ENCODE assay signal across 17 cellular contexts in the genomic region with DNA sequence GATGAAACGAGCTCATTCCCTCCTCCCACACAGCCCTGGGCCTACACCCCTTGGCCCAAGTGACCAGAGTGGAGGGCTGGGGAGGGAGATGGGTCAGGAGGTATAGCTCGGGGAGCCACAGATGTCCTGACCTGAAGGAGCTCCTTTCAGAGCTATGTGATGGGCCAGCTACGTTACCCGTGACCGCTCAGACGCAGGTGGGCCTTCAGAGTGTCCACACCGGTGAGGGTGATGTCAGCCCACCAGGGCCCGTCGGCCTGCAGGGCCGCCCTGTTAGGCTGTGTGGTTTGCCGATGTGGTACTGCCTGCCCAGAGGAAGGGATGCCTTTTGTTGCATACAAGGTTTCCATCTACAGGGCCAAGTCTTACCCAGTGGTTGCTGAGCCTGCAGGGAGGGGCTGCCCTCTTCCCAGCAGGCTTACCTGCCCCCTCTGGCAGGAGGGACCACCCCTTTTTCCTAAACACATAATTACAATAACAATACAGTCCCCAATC. TPM values are rescaled to one million over a fixed set of nuclear protein-coding genes. Genes with fewer than 3 reads are reported as not detected.
DNase-seq lines count a peak whose midpoint lies in the region; ATAC-seq and TF ChIP-seq lines count a peak whose summit lies in the region.
"Had no signal": no experiment of that assay in that cellular context is flagged by ENCODE, and none has a peak within 500 bp of the region (broad histone marks: within the 10 kb centered on the region; RNA-seq: fewer than 3 reads in every experiment).

No MANE protein-coding gene starts in this region.

- no TSS peak for BruUV-seq in IMR-90 (replicated peaks; lab: Mats Ljungman, UMichigan)

- peak overlapping the region; percentile 17 for H2AK9ac ChIP-seq in IMR-90 (replicated peaks; ENCODE audit: low read depth, low read length, poor library complexity)

- H2AK5ac ChIP-seq in IMR-90 (ENCODE audit: low read depth, low read length) (no peak overlapping the region), neuronal stem cell (ENCODE audit: low read depth, low read length) (peak overlapping the region; percentile 95)

- no peaks in the 10 kb centered on the region for H3K9me3 Mint-ChIP-seq in activated naive CD8-positive, alpha-beta T cell treated with anti-CD3 and anti-CD28 coated beads, Interleukin-2, amount 50 U/mL, for 24 hours
- no peaks in the 10 kb centered on the region for H3K9me3 Mint-ChIP-seq in stimulated activated memory B cell treated with anti-CD40 and anti-IgM and Interleukin-4, amounts not matched to agents 10 μg/mL and 1 μg/mL and 100 μg/mL, for 72 hours
- H3K9me3 Mint-ChIP-seq: CD4-positive, CD25-positive, alpha-beta regulatory T cell; HFFc6 had no signal

- no peak overlapping the region for H3K4me3 Mint-ChIP-seq in activated naive CD8-positive, alpha-beta T cell treated with anti-CD3 and anti-CD28 coated beads, Interleukin-2, amount 50 U/mL, for 24 hours
- no peak overlapping the region for H3K4me3 Mint-ChIP-seq in stimulated activated memory B cell treated with anti-CD40 and anti-IgM and Interleukin-4, amounts not matched to agents 10 μg/mL and 1 μg/mL and 100 μg/mL, for 72 hours
- H3K4me3 Mint-ChIP-seq: HFFc6 had no signal

- in situ Hi-C loops in IMR-90 (cut with MboI; ENCODE audit: low sequenced_read_pairs) = no loop called here

- H3K23ac ChIP-seq in IMR-90 (ENCODE audit: low read depth, low read length) (no peak overlapping the region), neuronal stem cell (ENCODE audit: low read depth, low read length, poor library complexity) (peak overlapping the region; percentile 77)

- H3K9ac ChIP-seq in IMR-90 (ENCODE audit: low read depth, low read length) = no peak overlapping the region
- no peak overlapping the region for H3K9ac ChIP-seq in neuronal stem cell (ENCODE audit: low read depth, low read length, poor library complexity)

- H3K4me1 Mint-ChIP-seq in activated naive CD8-positive, alpha-beta T cell treated with anti-CD3 and anti-CD28 coated beads, Interleukin-2, amount 50 U/mL, for 24 hours = peaks cover 54% of the 10 kb centered on the region
- H3K4me1 Mint-ChIP-seq in stimulated activated memory B cell treated with anti-CD40 and anti-IgM and Interleukin-4, amounts not matched to agents 10 μg/mL and 1 μg/mL and 100 μg/mL, for 72 hours = peaks cover 24% of the 10 kb centered on the region

- peaks cover 15% of the 10 kb centered on the region for H3K9me1 ChIP-seq in IMR-90 (ENCODE audit: insufficient read depth, low read length)

- intact Hi-C loops in IMR-90 (cut with micrococcal nuclease) = no loop called here

- H3K4me2 ChIP-seq in IMR-90 (ENCODE audit: low read depth, low read length) (no peak overlapping the region), neuronal stem cell (ENCODE audit: insufficient read depth, low read length, poor library complexity, severe bottlenecking) (no peak overlapping the region)

- H3K27me3 ChIP-seq in IMR-90 (ENCODE audit: control insufficient read depth, insufficient read depth, low read length) (no peaks in the 10 kb centered on the region), neuronal stem cell (ENCODE audit: control insufficient read depth in 3 of 3, insufficient read depth in 3 of 3, low read depth in 1 of 3, low read length in 3 of 3) (no peaks in the 10 kb centered on the region)
- H3K27me3 ChIP-seq: Peyer's patch had no signal

- H3K36me3 ChIP-seq in IMR-90 (ENCODE audit: control insufficient read depth, insufficient read depth, low read length) (no peaks in the 10 kb centered on the region), neuronal stem cell (replicated peaks in 1 of 2; ENCODE audit: control insufficient read depth in 2 of 2, insufficient read depth in 2 of 2, low read length in 2 of 2) (no peaks in the 10 kb centered on the region)
- H3K36me3 ChIP-seq: Peyer's patch had no signal

- TF ChIP-seq POLR2A in IMR-90 (IDR thresholded peaks at IDR 0.05; ENCODE audit: low read depth, low read length) = no peak

- no peak for TF ChIP-seq RAD21 in IMR-90 (IDR thresholded peaks at IDR 0.05; ENCODE audit: low read length)

- H3K27ac ChIP-seq in IMR-90 (ENCODE audit: insufficient read depth, low read length) (no peak overlapping the region), neuronal stem cell (replicated peaks; ENCODE audit: low read length) (no peak overlapping the region)
- H3K27ac ChIP-seq: Peyer's patch had no signal

- H4K91ac ChIP-seq in IMR-90 (ENCODE audit: insufficient read depth, low read depth, low read length) (no peak overlapping the region), neuronal stem cell (ENCODE audit: low read depth, low read length, poor library complexity) (peak overlapping the region; percentile 86)

- H3K79me1 ChIP-seq in IMR-90 (ENCODE audit: low read depth in 1 of 2, low read length in 2 of 2) (peaks cover 0 to 3% of the 10 kb centered on the region in 2 experiments; a peak in 1 of 4 replicates), neuronal stem cell (ENCODE audit: low read depth, low read length) (no peaks in the 10 kb centered on the region)

- TF ChIP-seq CTCF in IMR-90 (conservative IDR thresholded peaks at IDR 0.05; ENCODE audit: low read depth, low read length) = no peak

- no peak overlapping the region for H4K5ac ChIP-seq in IMR-90 (ENCODE audit: low read depth, low read length)

- H3K56ac ChIP-seq in IMR-90 (ENCODE audit: extremely low read depth, insufficient read depth, low read length) = no peak overlapping the region

- H2BK120ac ChIP-seq in IMR-90 (ENCODE audit: low read depth, low read length) = peak overlapping the region; percentile 25; the same call in 1 of the 2 replicates
- H2BK120ac ChIP-seq in neuronal stem cell (ENCODE audit: low read depth, low read length) = no peak overlapping the region

- DNase-seq in IMR-90 = no peak
- no peak for DNase-seq in activated naive CD8-positive, alpha-beta T cell treated with anti-CD3 and anti-CD28 coated beads, Interleukin-2, amount 50 U/mL, for 24 hours
- no peak for DNase-seq in neuronal stem cell (ENCODE audit: low spot score)
- no peak for DNase-seq in C1 segment of cervical spinal cord (lab: John Stamatoyannopoulos, UW)
- no peak for DNase-seq in activated CD4-positive, alpha-beta T cell treated with anti-CD3 and anti-CD28 coated beads for 48 hours
- DNase-seq in SW 1271 (lab: John Stamatoyannopoulos, UW) = no peak
- DNase-seq: CD4-positive, CD25-positive, alpha-beta regulatory T cell; EL; HFFc6; KG1; NCI-H1436; NCI-H2029 treated with DMSO at 0.1 percent for 48 hours; NCI-H2171 treated with DMSO at 0.1 percent for 48 hours; NCI-H774 had no signal

- H3K18ac ChIP-seq in IMR-90 (ENCODE audit: low read depth, low read length) (no peak overlapping the region), neuronal stem cell (ENCODE audit: low read length) (peak overlapping the region; percentile 80)

- no peaks in the 10 kb centered on the region for H3K36me3 Mint-ChIP-seq in activated naive CD8-positive, alpha-beta T cell treated with anti-CD3 and anti-CD28 coated beads, Interleukin-2, amount 50 U/mL, for 24 hours (ENCODE audit: low read depth)
- H3K36me3 Mint-ChIP-seq in stimulated activated memory B cell treated with anti-CD40 and anti-IgM and Interleukin-4, amounts not matched to agents 10 μg/mL and 1 μg/mL and 100 μg/mL, for 72 hours = no peaks in the 10 kb centered on the region

- H4K8ac ChIP-seq in IMR-90 (ENCODE audit: low read depth in 2 of 2, low read length in 2 of 2) (no peak overlapping the region), neuronal stem cell (ENCODE audit: low read depth, low read length) (no peak overlapping the region)

- H4K20me1 ChIP-seq in IMR-90 (ENCODE audit: insufficient read depth, low read length) = no peaks in the 10 kb centered on the region

- no peak overlapping the region for H3K4me3 ChIP-seq in IMR-90 (ENCODE audit: insufficient read depth, low read depth, low read length)
- H3K4me3 ChIP-seq in neuronal stem cell (ENCODE audit: low read length in 2 of 2) = no peak overlapping the region
- H3K4me3 ChIP-seq: Peyer's patch had no signal

- 97% methylated on average over 6 of the region's 11 CpGs; no CpG with 5 or more reads in 1 of the 2 experiments for WGBS in IMR-90 (ENCODE audit: extremely low coverage in 2 of 2, insufficient read length in 1 of 2), 2 experiments
- WGBS in neuronal stem cell (ENCODE audit: extremely low coverage in 2 of 2, insufficient read length in 2 of 2, insufficient replicate concordance in 1 of 2), 2 donors = no CpG with 5 or more reads among the region's 11 CpGs

- no peak for ATAC-seq in IMR-90 (ENCODE audit: low read depth)
- ATAC-seq in activated naive CD8-positive, alpha-beta T cell treated with anti-CD3 and anti-CD28 coated beads, Interleukin-2, amount 50 U/mL, for 24 hours = no peak
- ATAC-seq in stimulated activated memory B cell treated with anti-CD40 and anti-IgM and Interleukin-4, amounts not matched to agents 10 μg/mL and 1 μg/mL and 100 μg/mL, for 72 hours = no peak
- ATAC-seq: Right ventricle myocardium inferior had no signal

- H3K4ac ChIP-seq in IMR-90 (ENCODE audit: low read depth, low read length) (no peak overlapping the region), neuronal stem cell (ENCODE audit: low read length) (no peak overlapping the region)

- CTCF ChIA-PET in IMR-90 (lab: Yijun Ruan, JAX) = no interaction called here

- no peak overlapping the region for H3K14ac ChIP-seq in IMR-90 (replicated peaks; ENCODE audit: low read depth, low read length)
- no peak overlapping the region for H3K14ac ChIP-seq in neuronal stem cell (ENCODE audit: low read length)

- H2BK20ac ChIP-seq in IMR-90 (ENCODE audit: low read depth, low read length) = no peak overlapping the region

- H3K4me1 ChIP-seq in IMR-90 (ENCODE audit: control insufficient read depth, insufficient read depth, low read length) (peaks cover 14% of the 10 kb centered on the region), neuronal stem cell (ENCODE audit: control insufficient read depth in 2 of 2, insufficient read depth in 1 of 2, low read depth in 1 of 2, low read length in 2 of 2) (peaks cover 0 to 9% of the 10 kb centered on the region in 2 donors)

- POLR2A ChIA-PET in IMR-90 (lab: Charles Lee; ENCODE audit: unreplicated experiment) = no interaction called here

- H2BK5ac ChIP-seq in IMR-90 (ENCODE audit: low read depth, low read length, poor library complexity, severe bottlenecking) = no peak overlapping the region
- no peak overlapping the region for H2BK5ac ChIP-seq in neuronal stem cell (ENCODE audit: low read length)

- H3K9me3 ChIP-seq in IMR-90 (ENCODE audit: control insufficient read depth, insufficient read depth, low read length) = no peaks in the 10 kb centered on the region
- H3K9me3 ChIP-seq in neuronal stem cell (replicated peaks in 1 of 2; ENCODE audit: control insufficient read depth in 2 of 2, insufficient read depth in 1 of 2, low read depth in 1 of 2, low read length in 2 of 2) = no peaks in the 10 kb centered on the region
- H3K9me3 ChIP-seq: Peyer's patch had no signal

- H3K27ac Mint-ChIP-seq in activated naive CD8-positive, alpha-beta T cell treated with anti-CD3 and anti-CD28 coated beads, Interleukin-2, amount 50 U/mL, for 24 hours = peak overlapping the region; percentile 68
- H3K27ac Mint-ChIP-seq in stimulated activated memory B cell treated with anti-CD40 and anti-IgM and Interleukin-4, amounts not matched to agents 10 μg/mL and 1 μg/mL and 100 μg/mL, for 72 hours = peak overlapping the region; percentile 88
- H3K27ac Mint-ChIP-seq: HFFc6 had no signal

- H2AFZ ChIP-seq in IMR-90 (replicated peaks; ENCODE audit: low read length, poor library complexity) (no peak overlapping the region), neuronal stem cell (ENCODE audit: low read length) (no peak overlapping the region)

- no peaks in the 10 kb centered on the region for H3K27me3 Mint-ChIP-seq in activated naive CD8-positive, alpha-beta T cell treated with anti-CD3 and anti-CD28 coated beads, Interleukin-2, amount 50 U/mL, for 24 hours
- peaks cover 17% of the 10 kb centered on the region for H3K27me3 Mint-ChIP-seq in stimulated activated memory B cell treated with anti-CD40 and anti-IgM and Interleukin-4, amounts not matched to agents 10 μg/mL and 1 μg/mL and 100 μg/mL, for 72 hours

- dilution Hi-C loops in IMR-90 (cut with HindIII; ENCODE audit: low sequenced_read_pairs, unreplicated experiment) = no loop called here

- peak overlapping the region; percentile 0 for H2BK12ac ChIP-seq in neuronal stem cell (ENCODE audit: low read length)

- H2BK15ac ChIP-seq in IMR-90 (ENCODE audit: low read depth, low read length) = no peak overlapping the region
- H2BK15ac ChIP-seq in neuronal stem cell (ENCODE audit: low read length) = peak overlapping the region; percentile 81

RNA-seq across cellular contexts. Expression of gene FOSL2, which starts 41.8 kb away (rescaled TPM):
- total RNA-seq in IMR-90 (2012; rRNA removed) = 31.4 and 32.2 TPM in 2 replicates
- 46.3 and 51.1 TPM in 2 replicates for polyA plus RNA-seq in IMR-90 (2012; rRNA removed)
- 52.1 and 52.3 TPM in 2 replicates for polyA plus RNA-seq in IMR-90 (2012; cell fraction: cytosol; rRNA removed)
- polyA plus RNA-seq in IMR-90 (2012; cell fraction: nucleus; rRNA removed; ENCODE audit: low replicate concordance) = 91.1 and 119 TPM in 2 replicates
- 6.6 TPM for polyA plus RNA-seq in neuronal stem cell (2013, experiment 1 of 2)
- polyA plus RNA-seq in neuronal stem cell (2013, experiment 2 of 2) = 6.6 TPM
